Comparison of ENCODE assay signal across 16 cellular contexts in genomic region chr20:62554214-62554897, GRCh38.
"Had no signal": no experiment of that assay in that cellular context is flagged by ENCODE, and none has a peak within 500 bp of the region (broad histone marks: within the 10 kb centered on the region; RNA-seq: fewer than 3 reads in every experiment).

No MANE protein-coding gene starts in this region.

- H3K36me3 ChIP-seq: breast epithelium, left lung, tibial artery had no signal

- FAIRE-seq: endometrium, islet of Langerhans had no signal

- H3K27ac ChIP-seq: breast epithelium, left lung, tibial artery had no signal

- DNase-seq: activated CD4-positive, alpha-beta memory T cell treated with anti-CD3 and anti-CD28 coated beads for 36 hours; activated gamma-delta T cell; activated T-cell treated with anti-CD3 and anti-CD28 coated beads, Interleukin-2, amount 50 U/mL, for 48 hours; left lung; mesendoderm; naive B cell; posterior cingulate gyrus; stimulated activated CD4-positive, alpha-beta T cell treated with anti-CD3 and anti-CD28 coated beads, Interleukin-15, amount 100 ng/mL, for 24 hours; stimulated activated CD4-positive, alpha-beta T cell treated with anti-CD3 and anti-CD28 coated beads, Interleukin-4, amount 100 ng/mL, for 24 hours; SW 1271; tibial artery had no signal

- H3K9me3 ChIP-seq: breast epithelium, left lung, tibial artery had no signal

- H3K27ac Mint-ChIP-seq: activated CD4-positive, alpha-beta memory T cell treated with anti-CD3 and anti-CD28 coated beads for 36 hours; activated naive CD8-positive, alpha-beta T cell had no signal

- H3K4me3 Mint-ChIP-seq: activated CD4-positive, alpha-beta memory T cell treated with anti-CD3 and anti-CD28 coated beads for 36 hours; activated naive CD8-positive, alpha-beta T cell had no signal

- ATAC-seq: esophagus mucosa, left lung had no signal

- H3K9me3 Mint-ChIP-seq: activated CD4-positive, alpha-beta memory T cell treated with anti-CD3 and anti-CD28 coated beads for 36 hours; naive B cell had no signal

- H3K36me3 Mint-ChIP-seq: activated CD4-positive, alpha-beta memory T cell treated with anti-CD3 and anti-CD28 coated beads for 36 hours; activated naive CD8-positive, alpha-beta T cell; naive B cell had no signal

- H3K4me3 ChIP-seq: breast epithelium, left lung, tibial artery had no signal
